Comparison of ENCODE assay signal across 26 cellular contexts in the genomic region with DNA sequence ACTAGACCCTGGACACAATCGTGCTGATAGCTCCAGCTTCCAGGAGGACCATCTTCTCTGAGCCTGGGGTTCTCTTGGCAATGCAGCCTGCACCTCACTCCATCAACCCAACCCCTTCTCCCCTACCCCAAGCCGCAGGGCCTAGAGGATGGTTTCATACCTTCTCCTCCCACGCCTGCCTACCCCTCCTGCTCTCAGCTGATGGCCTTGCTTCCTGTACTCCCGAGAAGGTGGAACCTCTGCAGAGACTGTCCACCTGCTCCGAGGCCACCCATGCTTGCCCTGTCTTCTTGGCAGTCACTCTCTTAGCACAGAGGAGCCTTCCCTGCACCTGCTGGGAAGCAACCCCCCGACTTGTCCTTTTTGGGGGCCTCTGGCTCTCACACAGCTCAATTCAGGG.
DNase-seq lines count a peak whose midpoint lies in the region; ATAC-seq and TF ChIP-seq lines count a peak whose summit lies in the region.
"Had no signal": no experiment of that assay in that cellular context is flagged by ENCODE, and none has a peak within 500 bp of the region (broad histone marks: within the 10 kb centered on the region; RNA-seq: fewer than 3 reads in every experiment).

No MANE protein-coding gene starts in this region.

- no peak overlapping the region for H2BK15ac ChIP-seq in mesenchymal stem cell (ENCODE audit: low read depth, poor library complexity, severe bottlenecking)
- peak overlapping the region; percentile 53 for H2BK15ac ChIP-seq in neuronal stem cell (ENCODE audit: low read length)

- H3K4me3 ChIP-seq in right atrium auricular region (no peak overlapping the region), mesenchymal stem cell (ENCODE audit: insufficient read depth in 1 of 2, low read depth in 1 of 2, low read length in 2 of 2) (no peak overlapping the region), neuronal stem cell (ENCODE audit: low read length in 2 of 2) (no peak overlapping the region)
- H3K4me3 ChIP-seq: BLaER1, GM12878 had no signal

- H2AFZ ChIP-seq in mesenchymal stem cell (ENCODE audit: low read depth, low read length) (peak overlapping the region; percentile 10), neuronal stem cell (ENCODE audit: low read length) (no peak overlapping the region)

- H3K36me3 Mint-ChIP-seq in neural crest cell (ENCODE audit: low read depth) (no peaks in the 10 kb centered on the region), HFFc6 (ENCODE audit: low read depth) (peaks cover 15% of the 10 kb centered on the region; the same call in 1 of the 2 replicates)
- H3K36me3 Mint-ChIP-seq in effector memory CD8-positive, alpha-beta T cell (ENCODE audit: insufficient read depth), result no peaks in the 10 kb centered on the region
- H3K36me3 Mint-ChIP-seq: CD14-positive monocyte; CD4-positive, alpha-beta memory T cell; CD4-positive, CD25-positive, alpha-beta regulatory T cell; CD8-positive, alpha-beta memory T cell had no signal

- H3K27ac ChIP-seq in right atrium auricular region (no peak overlapping the region), mesenchymal stem cell (ENCODE audit: low read length, poor library complexity, severe bottlenecking) (no peak overlapping the region), neuronal stem cell (replicated peaks; ENCODE audit: low read length) (no peak overlapping the region)
- H3K27ac ChIP-seq: 22Rv1, BLaER1 had no signal

- H4K91ac ChIP-seq in mesenchymal stem cell (ENCODE audit: low read length), result no peak overlapping the region
- no peak overlapping the region for H4K91ac ChIP-seq in neuronal stem cell (ENCODE audit: low read depth, low read length, poor library complexity)

- H2BK5ac ChIP-seq in mesenchymal stem cell (ENCODE audit: low read depth, low read length, poor library complexity, severe bottlenecking) (no peak overlapping the region), neuronal stem cell (ENCODE audit: low read length) (no peak overlapping the region)

- H3K4me1 Mint-ChIP-seq in neural crest cell (peaks cover 13% of the 10 kb centered on the region), HFFc6 (ENCODE audit: low read depth) (no peaks in the 10 kb centered on the region)
- H3K4me1 Mint-ChIP-seq in effector memory CD8-positive, alpha-beta T cell (ENCODE audit: low read depth in 2 of 2), result no peaks in the 10 kb centered on the region
- H3K4me1 Mint-ChIP-seq: CD14-positive monocyte; CD4-positive, alpha-beta memory T cell; CD4-positive, CD25-positive, alpha-beta regulatory T cell; CD8-positive, alpha-beta memory T cell had no signal

- no peak overlapping the region for H3K4me2 ChIP-seq in mesenchymal stem cell (ENCODE audit: low read length, poor library complexity, severe bottlenecking)
- no peak overlapping the region for H3K4me2 ChIP-seq in neuronal stem cell (ENCODE audit: insufficient read depth, low read length, poor library complexity, severe bottlenecking)
- H3K4me2 ChIP-seq: BLaER1 had no signal

- H3K36me3 ChIP-seq in right atrium auricular region (no peaks in the 10 kb centered on the region), mesenchymal stem cell (ENCODE audit: control insufficient read depth in 1 of 2, insufficient read depth in 2 of 2, low read depth in 1 of 2, low read length in 2 of 2) (no peaks in the 10 kb centered on the region), neuronal stem cell (replicated peaks in 1 of 2; ENCODE audit: control insufficient read depth in 2 of 2, insufficient read depth in 2 of 2, low read length in 2 of 2) (no peaks in the 10 kb centered on the region)
- H3K36me3 ChIP-seq: BE2C, BLaER1 had no signal

- H3K9ac ChIP-seq in mesenchymal stem cell (ENCODE audit: low read length) (no peak overlapping the region), neuronal stem cell (ENCODE audit: low read depth, low read length, poor library complexity) (no peak overlapping the region)
- H3K9ac ChIP-seq: BLaER1 had no signal

- H3K23ac ChIP-seq in mesenchymal stem cell (ENCODE audit: low read length in 2 of 2) (no peak overlapping the region), neuronal stem cell (ENCODE audit: low read depth, low read length, poor library complexity) (no peak overlapping the region)

- H3K4me3 Mint-ChIP-seq in neural crest cell (no peak overlapping the region), HFFc6 (no peak overlapping the region)
- H3K4me3 Mint-ChIP-seq in effector memory CD8-positive, alpha-beta T cell, result no peak overlapping the region
- H3K4me3 Mint-ChIP-seq: CD14-positive monocyte; CD4-positive, alpha-beta memory T cell; CD4-positive, CD25-positive, alpha-beta regulatory T cell; CD8-positive, alpha-beta memory T cell had no signal

- ATAC-seq in effector memory CD8-positive, alpha-beta T cell (replicated peaks), result no peak
- ATAC-seq: GM12878 had no signal

- peak; percentile 43 for DNase-seq in right atrium auricular region (ENCODE audit: low spot score)
- DNase-seq in cardiac septum (ENCODE audit: low spot score), result no peak
- DNase-seq in mesenchymal stem cell, result no peak
- no peak for DNase-seq in neural crest cell (ENCODE audit: low read depth, low spot score)
- DNase-seq in neuronal stem cell (ENCODE audit: low spot score), result no peak
- no peak for DNase-seq in HFFc6
- no peak for DNase-seq in OCI-M1 (lab: John Stamatoyannopoulos, UW)
- no peak for DNase-seq in effector memory CD8-positive, alpha-beta T cell
- DNase-seq: ACHN; BE2C; C1 segment of cervical spinal cord; CD4-positive, alpha-beta memory T cell; CD4-positive, CD25-positive, alpha-beta regulatory T cell; CD8-positive, alpha-beta memory T cell; COR-L47; DMS 273 treated with DMSO at 0.1 percent for 48 hours; DMS153; DMS53; DMS79; DND-41; EL; GDM1 had no signal

- H2BK120ac ChIP-seq in mesenchymal stem cell (ENCODE audit: low read depth, low read length), result no peak overlapping the region
- H2BK120ac ChIP-seq in neuronal stem cell (ENCODE audit: low read depth, low read length), result no peak overlapping the region

- H3K14ac ChIP-seq in mesenchymal stem cell (ENCODE audit: low read length in 2 of 2), result no peak overlapping the region
- H3K14ac ChIP-seq in neuronal stem cell (ENCODE audit: low read length), result no peak overlapping the region

- H3K18ac ChIP-seq in mesenchymal stem cell (ENCODE audit: low read depth in 1 of 2, low read length in 2 of 2) (no peak overlapping the region), neuronal stem cell (ENCODE audit: low read length) (peak overlapping the region; percentile 42)

- no peaks in the 10 kb centered on the region for H3K27me3 ChIP-seq in right atrium auricular region
- no peaks in the 10 kb centered on the region for H3K27me3 ChIP-seq in mesenchymal stem cell (ENCODE audit: control insufficient read depth in 1 of 2, insufficient read depth in 1 of 2, low read length in 2 of 2)
- no peaks in the 10 kb centered on the region for H3K27me3 ChIP-seq in neuronal stem cell (ENCODE audit: control insufficient read depth in 3 of 3, insufficient read depth in 3 of 3, low read depth in 1 of 3, low read length in 3 of 3)
- H3K27me3 ChIP-seq: BE2C, BLaER1 had no signal

- H3K79me1 ChIP-seq in mesenchymal stem cell (replicated peaks; ENCODE audit: low read length, poor library complexity, severe bottlenecking) (no peaks in the 10 kb centered on the region), neuronal stem cell (ENCODE audit: low read depth, low read length) (no peaks in the 10 kb centered on the region)

- H3K27ac Mint-ChIP-seq in neural crest cell (ENCODE audit: unreplicated experiment) (peak overlapping the region; percentile 32), HFFc6 (no peak overlapping the region)
- H3K27ac Mint-ChIP-seq in effector memory CD8-positive, alpha-beta T cell, result no peak overlapping the region
- H3K27ac Mint-ChIP-seq: CD4-positive, alpha-beta memory T cell; CD4-positive, CD25-positive, alpha-beta regulatory T cell had no signal

- 64% methylated on average over 6 of the region's 6 CpGs for WGBS in mesenchymal stem cell
- WGBS in neuronal stem cell (ENCODE audit: extremely low coverage in 2 of 2, insufficient read length in 2 of 2, insufficient replicate concordance in 1 of 2), 2 donors, result no CpG with 5 or more reads among the region's 6 CpGs

- no peaks in the 10 kb centered on the region for H3K9me3 Mint-ChIP-seq in neural crest cell
- H3K9me3 Mint-ChIP-seq in HFFc6, result peaks cover 41% of the 10 kb centered on the region
- peaks cover 3 to 13% of the 10 kb centered on the region in 2 donors for H3K9me3 Mint-ChIP-seq in effector memory CD8-positive, alpha-beta T cell

- H3K4ac ChIP-seq in mesenchymal stem cell (ENCODE audit: low read depth in 1 of 2, low read length in 2 of 2) (no peak overlapping the region), neuronal stem cell (ENCODE audit: low read length) (no peak overlapping the region)

- TF ChIP-seq CTCF in right atrium auricular region (IDR thresholded peaks at IDR 0.05) (no peak), neural crest cell (conservative IDR thresholded peaks at IDR 0.05) (no peak), HFFc6 (IDR thresholded peaks at IDR 0.05) (no peak)

- H3K4me1 ChIP-seq in right atrium auricular region (no peaks in the 10 kb centered on the region), mesenchymal stem cell (ENCODE audit: control insufficient read depth, insufficient read depth, low read depth, low read length) (no peaks in the 10 kb centered on the region), neuronal stem cell (ENCODE audit: control insufficient read depth in 2 of 2, insufficient read depth in 1 of 2, low read depth in 1 of 2, low read length in 2 of 2) (peaks cover 6 to 14% of the 10 kb centered on the region in 2 donors)
- H3K4me1 ChIP-seq: BE2C had no signal

- H3K27me3 Mint-ChIP-seq in neural crest cell (ENCODE audit: low read depth) (no peaks in the 10 kb centered on the region), HFFc6 (ENCODE audit: insufficient read depth) (no peaks in the 10 kb centered on the region; the same call in 1 of the 2 replicates)
- H3K27me3 Mint-ChIP-seq in effector memory CD8-positive, alpha-beta T cell, result peaks cover 0 to 9% of the 10 kb centered on the region in 2 donors
- H3K27me3 Mint-ChIP-seq: CD4-positive, alpha-beta memory T cell; CD4-positive, CD25-positive, alpha-beta regulatory T cell had no signal

- H4K8ac ChIP-seq in mesenchymal stem cell (ENCODE audit: low read length) (no peak overlapping the region), neuronal stem cell (ENCODE audit: low read depth, low read length) (no peak overlapping the region)

- H2BK12ac ChIP-seq in mesenchymal stem cell (ENCODE audit: low read length in 2 of 2) (no peak overlapping the region), neuronal stem cell (ENCODE audit: low read length) (no peak overlapping the region)

- H3K9me3 ChIP-seq in right atrium auricular region (no peaks in the 10 kb centered on the region), mesenchymal stem cell (ENCODE audit: control insufficient read depth, low read length) (peaks cover 4% of the 10 kb centered on the region), neuronal stem cell (replicated peaks in 1 of 2; ENCODE audit: control insufficient read depth in 2 of 2, insufficient read depth in 1 of 2, low read depth in 1 of 2, low read length in 2 of 2) (peaks cover 0 to 1% of the 10 kb centered on the region in 2 donors)
- H3K9me3 ChIP-seq: BE2C had no signal

- no peak overlapping the region for H2AK5ac ChIP-seq in mesenchymal stem cell (ENCODE audit: low read length, severe bottlenecking)
- H2AK5ac ChIP-seq in neuronal stem cell (ENCODE audit: low read depth, low read length), result no peak overlapping the region

- intact Hi-C loops in cardiac septum (cut with DNase I), result no loop called here
